In genomic region chr1:163875214-163875926, GRCh38 we compare ENCODE assay signal across 13 cellular contexts.
DNase-seq lines count a peak whose midpoint lies in the region; ATAC-seq and TF ChIP-seq lines count a peak whose summit lies in the region.
"Had no signal": no experiment of that assay in that cellular context is flagged by ENCODE, and none has a peak within 500 bp of the region (broad histone marks: within the 10 kb centered on the region; RNA-seq: fewer than 3 reads in every experiment).

No MANE protein-coding gene starts in this region.

- in situ Hi-C loops in IMR-90 (cut with MboI; ENCODE audit: low sequenced_read_pairs) = no loop called here

- no peak overlapping the region for H2BK15ac ChIP-seq in IMR-90 (ENCODE audit: low read depth, low read length)

- no peak overlapping the region for H3K14ac ChIP-seq in IMR-90 (replicated peaks; ENCODE audit: low read depth, low read length)

- H3K4me3 ChIP-seq in IMR-90 (ENCODE audit: insufficient read depth, low read depth, low read length) (no peak overlapping the region), coronary artery (peak overlapping the region; percentile 35), mucosa of descending colon (no peak overlapping the region)

- peaks cover 16% of the 10 kb centered on the region for H3K9me3 Mint-ChIP-seq in activated CD4-positive, alpha-beta memory T cell treated with anti-CD3 and anti-CD28 coated beads for 36 hours

- no peak overlapping the region for H3K18ac ChIP-seq in IMR-90 (ENCODE audit: low read depth, low read length)

- POLR2A ChIA-PET in IMR-90 (lab: Charles Lee; ENCODE audit: unreplicated experiment) = no interaction called here
- POLR2A ChIA-PET in activated CD4-positive, alpha-beta memory T cell treated with anti-CD3 and anti-CD28 coated beads for 36 hours (lab: Charles Lee) = no interaction called here

- H3K9me1 ChIP-seq in IMR-90 (ENCODE audit: insufficient read depth, low read length) = no peaks in the 10 kb centered on the region

- BruUV-seq in IMR-90 (replicated peaks; lab: Mats Ljungman, UMichigan) = no TSS peak

- H3K36me3 Mint-ChIP-seq in activated CD4-positive, alpha-beta memory T cell treated with anti-CD3 and anti-CD28 coated beads for 36 hours = no peaks in the 10 kb centered on the region
- H3K36me3 Mint-ChIP-seq: CD14-positive monocyte, memory B cell had no signal

- no peaks in the 10 kb centered on the region; the same call in 1 of the 2 replicates for H3K9me3 ChIP-seq in IMR-90 (ENCODE audit: control insufficient read depth, insufficient read depth, low read length)
- H3K9me3 ChIP-seq in mucosa of descending colon = no peaks in the 10 kb centered on the region

- H4K91ac ChIP-seq in IMR-90 (ENCODE audit: insufficient read depth, low read depth, low read length) = no peak overlapping the region; the same call in 1 of the 2 replicates

- H3K27me3 ChIP-seq in IMR-90 (ENCODE audit: control insufficient read depth, insufficient read depth, low read length) = no peaks in the 10 kb centered on the region

- no peak overlapping the region for H3K4me3 Mint-ChIP-seq in activated CD4-positive, alpha-beta memory T cell treated with anti-CD3 and anti-CD28 coated beads for 36 hours
- H3K4me3 Mint-ChIP-seq: CD14-positive monocyte; central memory CD8-positive, alpha-beta T cell; memory B cell had no signal

- intact Hi-C loops in IMR-90 (cut with micrococcal nuclease) (no loop called here), mucosa of descending colon (cut with DNase I, micrococcal nuclease) (no loop called here)
- intact Hi-C loops in activated CD4-positive, alpha-beta memory T cell treated with anti-CD3 and anti-CD28 coated beads for 36 hours (cut with micrococcal nuclease) = no loop called here

- no peak overlapping the region for H3K56ac ChIP-seq in IMR-90 (ENCODE audit: extremely low read depth, insufficient read depth, low read length)

- H3K27me3 Mint-ChIP-seq in activated CD4-positive, alpha-beta memory T cell treated with anti-CD3 and anti-CD28 coated beads for 36 hours = no peaks in the 10 kb centered on the region
- H3K27me3 Mint-ChIP-seq: central memory CD8-positive, alpha-beta T cell; memory B cell had no signal

- H2BK120ac ChIP-seq in IMR-90 (ENCODE audit: low read depth, low read length) = peak overlapping the region; percentile 60; the same call in 1 of the 2 replicates

- no peak for TF ChIP-seq RAD21 in IMR-90 (IDR thresholded peaks at IDR 0.05; ENCODE audit: low read length)

- dilution Hi-C loops in IMR-90 (cut with HindIII; ENCODE audit: low sequenced_read_pairs, unreplicated experiment) = no loop called here

- DNase-seq in A172 (ENCODE audit: low spot score) (peak; percentile 10), IMR-90 (peak; percentile 22), coronary artery (ENCODE audit: low spot score) (no peak), mucosa of descending colon (peak in 1 of 3 donors; percentile 21), NCI-H2196 treated with DMSO at 0.1 percent for 48 hours (lab: John Stamatoyannopoulos, UW; ENCODE audit: unreplicated experiment) (no peak)
- no peak for DNase-seq in activated CD4-positive, alpha-beta memory T cell treated with anti-CD3 and anti-CD28 coated beads for 36 hours
- no peak for DNase-seq in stimulated activated naive CD4-positive, alpha-beta T cell treated with Interleukin-2 at 50 U/mL for 16 hours (lab: John Stamatoyannopoulos, UW)
- DNase-seq: activated CD4-positive, alpha-beta T cell treated with anti-CD3 and anti-CD28 coated beads for 1 hour; NCI-H1930 had no signal

- no peaks in the 10 kb centered on the region for H3K36me3 ChIP-seq in IMR-90 (ENCODE audit: control insufficient read depth, insufficient read depth, low read length)
- H3K36me3 ChIP-seq in mucosa of descending colon (ENCODE audit: low read depth) = no peaks in the 10 kb centered on the region

- H4K8ac ChIP-seq in IMR-90 (ENCODE audit: low read depth in 2 of 2, low read length in 2 of 2) = no peak overlapping the region

- H3K4ac ChIP-seq in IMR-90 (ENCODE audit: low read depth, low read length) = no peak overlapping the region

- no peak overlapping the region for H4K5ac ChIP-seq in IMR-90 (ENCODE audit: low read depth, low read length)

- no peaks in the 10 kb centered on the region for H3K79me1 ChIP-seq in IMR-90 (ENCODE audit: low read depth in 1 of 2, low read length in 2 of 2)

- no peak overlapping the region for H2BK20ac ChIP-seq in IMR-90 (ENCODE audit: low read depth, low read length)

- no peak overlapping the region for H2AK5ac ChIP-seq in IMR-90 (ENCODE audit: low read depth, low read length)

- H3K4me2 ChIP-seq in IMR-90 (ENCODE audit: low read depth, low read length) = no peak overlapping the region

- H3K4me1 ChIP-seq in IMR-90 (ENCODE audit: control insufficient read depth, insufficient read depth, low read length) = no peaks in the 10 kb centered on the region
- H3K4me1 ChIP-seq in mucosa of descending colon (ENCODE audit: low read depth) = no peaks in the 10 kb centered on the region

- H2AK9ac ChIP-seq in IMR-90 (replicated peaks; ENCODE audit: low read depth, low read length, poor library complexity) = no peak overlapping the region

- whole genome bisulfite sequencing in IMR-90 (ENCODE audit: extremely low coverage in 2 of 2, insufficient read length in 1 of 2), 2 experiments = no CpG with 5 or more reads among the region's 10 CpGs

- CTCF ChIA-PET in IMR-90 (lab: Yijun Ruan, JAX) = no interaction called here
- CTCF ChIA-PET in activated CD4-positive, alpha-beta memory T cell treated with anti-CD3 and anti-CD28 coated beads for 36 hours (lab: Charles Lee) = no interaction called here

- H3K27ac ChIP-seq in IMR-90 (ENCODE audit: insufficient read depth, low read length) (peak overlapping the region; percentile 62; the same call in 1 of the 2 replicates), coronary artery (peak overlapping the region in 1 of 2 donors; percentile 66)

- no peak for TF ChIP-seq POLR2A in IMR-90 (IDR thresholded peaks at IDR 0.05; ENCODE audit: low read depth, low read length)

- TF ChIP-seq CTCF in IMR-90 (conservative IDR thresholded peaks at IDR 0.05; ENCODE audit: low read depth, low read length) (no peak), coronary artery (IDR thresholded peaks at IDR 0.05) (no peak), mucosa of descending colon (IDR thresholded peaks at IDR 0.05) (no peak)

- no peak overlapping the region for H3K27ac Mint-ChIP-seq in activated CD4-positive, alpha-beta memory T cell treated with anti-CD3 and anti-CD28 coated beads for 36 hours
- H3K27ac Mint-ChIP-seq: CD14-positive monocyte, memory B cell had no signal

- H4K20me1 ChIP-seq in IMR-90 (ENCODE audit: insufficient read depth, low read length) = no peaks in the 10 kb centered on the region

- no peak overlapping the region for H3K9ac ChIP-seq in IMR-90 (ENCODE audit: low read depth, low read length)

- no peaks in the 10 kb centered on the region for H3K4me1 Mint-ChIP-seq in activated CD4-positive, alpha-beta memory T cell treated with anti-CD3 and anti-CD28 coated beads for 36 hours (ENCODE audit: low read depth)
- H3K4me1 Mint-ChIP-seq: CD14-positive monocyte; central memory CD8-positive, alpha-beta T cell; memory B cell had no signal

- H3K23ac ChIP-seq in IMR-90 (ENCODE audit: low read depth, low read length) = no peak overlapping the region

- H2AFZ ChIP-seq in IMR-90 (replicated peaks; ENCODE audit: low read length, poor library complexity) = no peak overlapping the region

- ATAC-seq in IMR-90 (ENCODE audit: low read depth) = no peak
- ATAC-seq in mucosa of descending colon = peak; percentile 58
- no peak for ATAC-seq in HG02970 (IDR thresholded peaks at IDR 0.05; ENCODE audit: low FRiP score, unreplicated experiment)

- no peak overlapping the region for H2BK5ac ChIP-seq in IMR-90 (ENCODE audit: low read depth, low read length, poor library complexity, severe bottlenecking)

TF ChIP-seq in IMR-90, 13 proteins besides CTCF, POLR2A, EP300 and RAD21:
- no peak for TF ChIP-seq ELK1 (IDR thresholded peaks at IDR 0.05; ENCODE audit: borderline replicate concordance, low read depth, low read length)
- no peak for TF ChIP-seq SMC3 (IDR thresholded peaks at IDR 0.05; ENCODE audit: low read depth, low read length)
- TF ChIP-seq CEBPB (IDR thresholded peaks at IDR 0.05; ENCODE audit: low read depth, low read length) = no peak
- no peak for TF ChIP-seq MXI1 (IDR thresholded peaks at IDR 0.05; ENCODE audit: borderline replicate concordance, low read depth, low read length)
- no peak for TF ChIP-seq NFE2L2 (IDR thresholded peaks at IDR 0.05; ENCODE audit: low read depth, low read length)
- no peak for TF ChIP-seq MAZ (IDR thresholded peaks at IDR 0.05; ENCODE audit: borderline replicate concordance, low read depth, low read length)
- TF ChIP-seq CHD1 (IDR thresholded peaks at IDR 0.05; ENCODE audit: low read depth, low read length) = no peak
- no peak for TF ChIP-seq FOS (IDR thresholded peaks at IDR 0.05; ENCODE audit: low read depth, low read length)
- no peak for TF ChIP-seq BHLHE40 (IDR thresholded peaks at IDR 0.05; ENCODE audit: low read depth, low read length)
- TF ChIP-seq USF2 (IDR thresholded peaks at IDR 0.05; ENCODE audit: low read depth, low read length) = no peak
- TF ChIP-seq MAFK (IDR thresholded peaks at IDR 0.05; ENCODE audit: low read depth, low read length) = no peak
- TF ChIP-seq RFX5 (IDR thresholded peaks at IDR 0.05; ENCODE audit: low read depth, low read length) = no peak
- no peak for TF ChIP-seq RCOR1 (IDR thresholded peaks at IDR 0.05; ENCODE audit: insufficient replicate concordance, low read length)

Comparison
In these comparisons a context has a peak if more than half of its experiments do, and no peak if none do; other contexts are left out.
1. DNase-seq: peak in A172 (single experiment) and IMR-90 (single experiment); none in coronary artery (single experiment), NCI-H2196 treated with DMSO at 0.1 percent for 48 hours (single experiment), activated CD4-positive, alpha-beta memory T cell treated with anti-CD3 and anti-CD28 coated beads for 36 hours (single experiment) and stimulated activated naive CD4-positive, alpha-beta T cell treated with Interleukin-2 at 50 U/mL for 16 hours (single experiment).